ENCODE assay signal across 9 cellular contexts in the genomic region with DNA sequence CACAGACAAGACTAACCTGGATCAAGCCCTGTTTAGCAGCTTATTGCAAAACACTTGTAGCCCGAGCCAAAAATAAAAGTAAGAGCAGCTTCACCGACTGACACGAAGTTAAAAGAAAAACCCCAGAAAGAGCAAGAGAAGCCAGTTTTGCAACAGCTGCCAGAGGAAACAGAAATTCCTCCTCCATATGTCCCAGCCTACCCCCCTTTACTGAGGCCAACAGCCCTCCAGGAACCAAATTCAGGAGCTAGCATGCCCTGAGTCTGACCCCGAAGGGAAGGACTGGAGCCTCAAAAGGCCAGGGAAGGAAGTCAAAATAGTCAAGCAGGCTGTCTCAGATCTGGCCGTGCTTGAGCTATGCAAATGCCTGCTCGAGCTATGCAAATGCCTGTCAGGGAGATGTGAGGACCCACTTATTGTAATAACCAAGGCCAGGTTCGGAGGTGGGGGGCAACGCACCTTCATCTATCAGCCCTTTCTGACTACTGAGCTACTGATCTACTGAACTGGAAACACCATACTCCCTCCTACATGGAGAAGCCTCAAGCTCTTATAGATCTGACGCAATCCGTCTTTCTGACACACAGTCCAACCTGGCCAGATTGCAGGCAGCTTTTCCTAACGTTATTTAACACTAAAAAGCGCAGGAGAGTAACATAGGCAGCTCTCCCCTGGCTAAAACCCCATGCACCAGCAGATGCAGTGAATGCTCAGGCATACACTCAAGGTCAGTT. TPM values are rescaled to one million over a fixed set of nuclear protein-coding genes. Genes with fewer than 3 reads are reported as not detected.
DNase-seq lines count a peak whose midpoint lies in the region; ATAC-seq, FAIRE-seq and TF ChIP-seq lines count a peak whose summit lies in the region.
"Had no signal": no experiment of that assay in that cellular context is flagged by ENCODE, and none has a peak within 500 bp of the region (broad histone marks: within the 10 kb centered on the region; RNA-seq: fewer than 3 reads in every experiment).

No MANE protein-coding gene starts in this region.

- H3K36me3 ChIP-seq in right atrium auricular region = no peaks in the 10 kb centered on the region
- no peaks in the 10 kb centered on the region for H3K36me3 ChIP-seq in K562 (ENCODE audit: control insufficient read depth, insufficient read depth, low read length)

- TF ChIP-seq CTCF in right atrium auricular region (IDR thresholded peaks at IDR 0.05) (no peak), K562 (IDR thresholded peaks at IDR 0.05 in 2 of 3, conservative IDR thresholded peaks at IDR 0.05 in 1 of 3; ENCODE audit: insufficient read depth in 2 of 3, low read depth in 1 of 3, low read length in 3 of 3) (no peak)

- ATAC-seq in Right ventricle myocardium superior (ENCODE audit: poor library complexity) = peak; percentile 69
- peak; percentile 57 for ATAC-seq in K562
- ATAC-seq in left lobe of liver = peak; percentile 65
- ATAC-seq in HG03520 (IDR thresholded peaks at IDR 0.05; ENCODE audit: unreplicated experiment) = no peak

- BruUV-seq in K562 (replicated peaks; lab: Mats Ljungman, UMichigan) = no TSS peak

- WGBS in K562 (ENCODE audit: insufficient coverage, low coverage, missing lambda C conversion rate) = 30% methylated on average over 12 of the region's 12 CpGs

- FAIRE-seq in K562 (lab: Jason Lieb, UNC) = no peak

- no peaks in the 10 kb centered on the region for H3K9me1 ChIP-seq in K562 (ENCODE audit: control insufficient read depth, insufficient read depth, low read length)

- peak overlapping the region; percentile 4 to 72; a peak in 1 of 4 replicates for H3K9ac ChIP-seq in K562 (ENCODE audit: insufficient read depth in 1 of 2, low read depth in 2 of 2, low read length in 2 of 2)

- POLR2A ChIA-PET in K562 (lab: Yijun Ruan, JAX) = interaction anchor here (0.6 to 1.8 kb wide), 9 partner anchors 9 to 81 kb away, joined by 3 to 6 read pairs (median 3); partner anchors contain the start of gene NUP62

- no peak overlapping the region for H3K27ac ChIP-seq in right atrium auricular region
- no peak overlapping the region; the same call in 2 of the 3 replicates for H3K27ac ChIP-seq in K562 (ENCODE audit: extremely low read depth, low read depth, low read length)

- CTCF ChIA-PET in K562 (lab: Yijun Ruan, JAX; ENCODE audit: low intra/inter-chr PET ratio) = no interaction called here

- TF ChIP-seq EP300 in K562 (IDR thresholded peaks at IDR 0.05; ENCODE audit: low read length) = no peak

- H3K4me1 ChIP-seq in right atrium auricular region (peaks cover 0 to 27% of the 10 kb centered on the region in 2 donors), K562 (replicated peaks in 1 of 2; ENCODE audit: control insufficient read depth in 2 of 2, insufficient read depth in 2 of 2, low read length in 2 of 2) (peaks cover 18 to 29% of the 10 kb centered on the region in 2 experiments; a peak in 4 of 5 replicates)

- TF ChIP-seq RAD21 in K562 (CRISPR knock-in tag; conservative IDR thresholded peaks at IDR 0.05 in 1 of 2, IDR thresholded peaks at IDR 0.05 in 1 of 2) = no peak

- H3K4me3 ChIP-seq in right atrium auricular region (no peak overlapping the region), K562 (no peak overlapping the region)

- peak overlapping the region; percentile 58 for H3K4me2 ChIP-seq in K562 (ENCODE audit: insufficient read depth, low read length)

- no peak for TF ChIP-seq POLR2A in K562 (conservative IDR thresholded peaks at IDR 0.05)

- H2AFZ ChIP-seq in K562 (ENCODE audit: low read depth, low read length) = peak overlapping the region; percentile 76

- intact Hi-C loops in Right ventricle myocardium superior (cut with DNase I) = no loop called here
- intact Hi-C loops in K562 (cut with micrococcal nuclease) = no loop called here

- no peaks in the 10 kb centered on the region for H4K20me1 ChIP-seq in K562 (replicated peaks; ENCODE audit: control insufficient read depth, insufficient read depth, low read length)

- no peak for DNase-seq in Right ventricle myocardium superior
- no peak for DNase-seq in right atrium auricular region (ENCODE audit: low spot score)
- DNase-seq in K562 (ENCODE audit: extremely low read depth in 1 of 4, low spot score in 3 of 4) = peak in 1 of 4 experiments; percentile 20
- DNase-seq in left lobe of liver (ENCODE audit: low spot score) = no peak
- no peak for DNase-seq in retina
- no peak for DNase-seq in midbrain (lab: John Stamatoyannopoulos, UW)
- no peak for DNase-seq in hypothalamus (lab: John Stamatoyannopoulos, UW)
- DNase-seq: NCI-H524 treated with DMSO at 0.1 percent for 48 hours had no signal

- H3K9me3 ChIP-seq in right atrium auricular region (no peaks in the 10 kb centered on the region), K562 (replicated peaks; ENCODE audit: control insufficient read depth, insufficient read depth, low read depth, low read length) (no peaks in the 10 kb centered on the region)

- H3K79me2 ChIP-seq in K562 (ENCODE audit: control insufficient read depth, insufficient read depth, low read length) = no peaks in the 10 kb centered on the region

- in situ Hi-C loops in K562 (cut with MboI) = no loop called here

- H3K27me3 ChIP-seq in right atrium auricular region = no peaks in the 10 kb centered on the region
- no peaks in the 10 kb centered on the region; a peak in 1 of 5 replicates for H3K27me3 ChIP-seq in K562 (ENCODE audit: control insufficient read depth in 2 of 2, insufficient read depth in 2 of 2, low read length in 2 of 2)

RNA-seq across cellular contexts. Expression of gene SIGLEC11, which starts 6.7 kb away (rescaled TPM):
- 0.75 TPM for total RNA-seq in Right ventricle myocardium superior
- total RNA-seq in right atrium auricular region = 1 to 10 TPM in 1 of 2 donors, under 1 TPM in 1; 0.19 to 2.2 TPM
- total RNA-seq in K562 (2011; cell fraction: chromatin; rRNA removed; ENCODE audit: low replicate concordance) = not detected in 2 replicates
- total RNA-seq in K562 (2011; cell fraction: nucleolus; rRNA removed) = not detected in 2 replicates
- total RNA-seq in K562 (2011; cell fraction: nucleoplasm; rRNA removed) = not detected in 2 replicates
- total RNA-seq in K562 (2014; rRNA removed) = not detected in 2 replicates
- total RNA-seq in K562 (2014; rRNA removed; fragmentation: Illumina TruSeq; extraction: Trizol) = not detected in 2 replicates
- total RNA-seq in K562 (2015; rRNA removed; fragmentation: Illumina TruSeq; extraction: Trizol) = not detected in 2 replicates
- total RNA-seq in K562 (2021) = not detected in 2 replicates
- polyA plus RNA-seq in K562 (2011; rRNA removed) = not detected in 2 replicates
- not detected in 2 replicates for polyA plus RNA-seq in K562 (2011; cell fraction: cytosol; rRNA removed)
- polyA plus RNA-seq in K562 (2011; cell fraction: nucleus; rRNA removed) = 0.04 TPM in 1 of 2 replicates, not detected in the other
- polyA plus RNA-seq in K562 (2012) = not detected in 2 replicates
- polyA plus RNA-seq in K562 (2014; fragmentation: Illumina TruSeq; extraction: Trizol) = not detected in 2 replicates
- polyA plus RNA-seq in K562 (2014; fragmentation: Nextera tagmentation; extraction: Ambion mirVana) = not detected
- not detected in 2 replicates for polyA plus RNA-seq in K562 (2014; rRNA removed)
- not detected in 2 replicates for polyA minus RNA-seq in K562 (2011; rRNA and poly(A)+ RNA removed)
- not detected in 2 replicates for polyA minus RNA-seq in K562 (2011; cell fraction: cytosol; rRNA and poly(A)+ RNA removed)
- polyA minus RNA-seq in K562 (2011; cell fraction: nucleus; rRNA and poly(A)+ RNA removed) = not detected in 2 replicates
- total RNA-seq in left lobe of liver = 1.3 TPM

RNA-seq across cellular contexts. Expression of gene NUP62, which starts 25.0 kb away (rescaled TPM):
- total RNA-seq in Right ventricle myocardium superior = 28.2 TPM
- total RNA-seq in right atrium auricular region = 10 to 100 TPM; 23.5 to 32.6 TPM
- total RNA-seq in K562 (2011; cell fraction: chromatin; rRNA removed; ENCODE audit: low replicate concordance) = 61.1 and 124 TPM in 2 replicates
- 57.5 and 59.2 TPM in 2 replicates for total RNA-seq in K562 (2011; cell fraction: nucleolus; rRNA removed)
- 77.8 and 90.7 TPM in 2 replicates for total RNA-seq in K562 (2011; cell fraction: nucleoplasm; rRNA removed)
- total RNA-seq in K562 (2014; rRNA removed) = 78.5 and 101 TPM in 2 replicates
- 49.1 and 51.3 TPM in 2 replicates for total RNA-seq in K562 (2014; rRNA removed; fragmentation: Illumina TruSeq; extraction: Trizol)
- 68.0 and 70.2 TPM in 2 replicates for total RNA-seq in K562 (2015; rRNA removed; fragmentation: Illumina TruSeq; extraction: Trizol)
- total RNA-seq in K562 (2021) = 109 and 118 TPM in 2 replicates
- 20.8 and 27.4 TPM in 2 replicates for polyA plus RNA-seq in K562 (2011; rRNA removed)
- 24.2 and 45.3 TPM in 2 replicates for polyA plus RNA-seq in K562 (2011; cell fraction: cytosol; rRNA removed)
- polyA plus RNA-seq in K562 (2011; cell fraction: nucleus; rRNA removed) = 21.8 and 35.3 TPM in 2 replicates
- polyA plus RNA-seq in K562 (2012) = 51.8 and 87.1 TPM in 2 replicates
- polyA plus RNA-seq in K562 (2014; fragmentation: Illumina TruSeq; extraction: Trizol) = 89.2 and 102 TPM in 2 replicates
- 10 to 100 TPM; 16.9 to 20.7 TPM for polyA plus RNA-seq in K562 (2014; fragmentation: Nextera tagmentation; extraction: Ambion mirVana)
- 66.0 and 71.8 TPM in 2 replicates for polyA plus RNA-seq in K562 (2014; rRNA removed)
- polyA minus RNA-seq in K562 (2011; rRNA and poly(A)+ RNA removed) = 14.2 and 15.0 TPM in 2 replicates
- polyA minus RNA-seq in K562 (2011; cell fraction: cytosol; rRNA and poly(A)+ RNA removed) = 25.2 and 30.2 TPM in 2 replicates
- polyA minus RNA-seq in K562 (2011; cell fraction: nucleus; rRNA and poly(A)+ RNA removed) = 12.9 and 13.6 TPM in 2 replicates
- 24.4 TPM for total RNA-seq in left lobe of liver

RNA-seq across cellular contexts. Expression of gene ATF5, which starts 25.3 kb away (rescaled TPM):
- total RNA-seq in Right ventricle myocardium superior (7.2 TPM), right atrium auricular region (1 to 10 TPM; 3.8 to 5.9 TPM), K562 (2014; rRNA removed) (20.5 and 21.7 TPM in 2 replicates), K562 (2014; rRNA removed; fragmentation: Illumina TruSeq; extraction: Trizol) (10.8 and 11.1 TPM in 2 replicates), K562 (2015; rRNA removed; fragmentation: Illumina TruSeq; extraction: Trizol) (11.1 and 13.0 TPM in 2 replicates), K562 (2021) (52.4 and 57.6 TPM in 2 replicates), left lobe of liver (787 TPM)
- total RNA-seq in K562 (2011; cell fraction: chromatin; rRNA removed; ENCODE audit: low replicate concordance) = 9.2 and 9.5 TPM in 2 replicates
- 5.7 and 9.2 TPM in 2 replicates for total RNA-seq in K562 (2011; cell fraction: nucleolus; rRNA removed)
- total RNA-seq in K562 (2011; cell fraction: nucleoplasm; rRNA removed) = 10.9 and 12.4 TPM in 2 replicates
- polyA plus RNA-seq in K562 (2011; rRNA removed) (3.0 and 5.9 TPM in 2 replicates), K562 (2014; fragmentation: Illumina TruSeq; extraction: Trizol) (30.7 and 53.3 TPM in 2 replicates), K562 (2014; fragmentation: Nextera tagmentation; extraction: Ambion mirVana) (1 to 10 TPM; 3.8 to 5.2 TPM), K562 (2014; rRNA removed) (39.6 and 42.8 TPM in 2 replicates)
- 4.5 and 8.9 TPM in 2 replicates for polyA plus RNA-seq in K562 (2011; cell fraction: cytosol; rRNA removed)
- 6.4 and 6.8 TPM in 2 replicates for polyA plus RNA-seq in K562 (2011; cell fraction: nucleus; rRNA removed)
- 38.4 and 739 TPM in 2 replicates for polyA plus RNA-seq in K562 (2012)
- 0.74 and 1.9 TPM in 2 replicates for polyA minus RNA-seq in K562 (2011; rRNA and poly(A)+ RNA removed)
- polyA minus RNA-seq in K562 (2011; cell fraction: cytosol; rRNA and poly(A)+ RNA removed) = 2.4 and 4.5 TPM in 2 replicates
- 0.54 and 0.89 TPM in 2 replicates for polyA minus RNA-seq in K562 (2011; cell fraction: nucleus; rRNA and poly(A)+ RNA removed)

RNA-seq across cellular contexts. Expression of gene IL4I1, which starts 57.6 kb away (rescaled TPM):
- total RNA-seq in Right ventricle myocardium superior (not detected), right atrium auricular region (under 1 TPM in 1 of 2 donors, not detected in 1; 0.43 TPM), K562 (2014; rRNA removed) (0.90 and 0.95 TPM in 2 replicates), K562 (2014; rRNA removed; fragmentation: Illumina TruSeq; extraction: Trizol) (0.33 TPM in 1 of 2 replicates, not detected in the other), K562 (2015; rRNA removed; fragmentation: Illumina TruSeq; extraction: Trizol) (0.19 and 0.43 TPM in 2 replicates), K562 (2021) (0.55 and 0.76 TPM in 2 replicates), left lobe of liver (0.13 TPM)
- total RNA-seq in K562 (2011; cell fraction: chromatin; rRNA removed; ENCODE audit: low replicate concordance) = 0.93 TPM in 1 of 2 replicates, not detected in the other
- 1.8 TPM in 2 replicates for total RNA-seq in K562 (2011; cell fraction: nucleolus; rRNA removed)
- 0.37 and 0.46 TPM in 2 replicates for total RNA-seq in K562 (2011; cell fraction: nucleoplasm; rRNA removed)
- polyA plus RNA-seq in K562 (2011; rRNA removed) (0.06 and 0.31 TPM in 2 replicates), K562 (2014; fragmentation: Illumina TruSeq; extraction: Trizol) (0.15 TPM in 1 of 2 replicates, not detected in the other), K562 (2014; fragmentation: Nextera tagmentation; extraction: Ambion mirVana) (under 1 TPM in 1 of 2 experiments, not detected in 1; 0.13 TPM), K562 (2014; rRNA removed) (0.09 and 0.44 TPM in 2 replicates)
- 0.04 and 0.36 TPM in 2 replicates for polyA plus RNA-seq in K562 (2011; cell fraction: cytosol; rRNA removed)
- 0.24 and 0.27 TPM in 2 replicates for polyA plus RNA-seq in K562 (2011; cell fraction: nucleus; rRNA removed)
- polyA plus RNA-seq in K562 (2012) = 0.50 and 0.56 TPM in 2 replicates
- 0.11 TPM in 1 of 2 replicates, not detected in the other for polyA minus RNA-seq in K562 (2011; rRNA and poly(A)+ RNA removed)
- 0.67 and 0.73 TPM in 2 replicates for polyA minus RNA-seq in K562 (2011; cell fraction: cytosol; rRNA and poly(A)+ RNA removed)
- 0.67 and 0.81 TPM in 2 replicates for polyA minus RNA-seq in K562 (2011; cell fraction: nucleus; rRNA and poly(A)+ RNA removed)

Comparison
In these comparisons a context has a peak if more than half of its experiments do, and no peak if none do; other contexts are left out.
1. RNA of gene ATF5, which starts 25.3 kb away (total RNA-seq): 787 TPM in left lobe of liver (single experiment); 5.7 to 57.6 TPM in K562, 7.2 TPM in Right ventricle myocardium superior (single experiment) and 3.8 to 5.9 TPM in right atrium auricular region; every median in the first group is over 10 times any median in the second.